In the genomic region with DNA sequence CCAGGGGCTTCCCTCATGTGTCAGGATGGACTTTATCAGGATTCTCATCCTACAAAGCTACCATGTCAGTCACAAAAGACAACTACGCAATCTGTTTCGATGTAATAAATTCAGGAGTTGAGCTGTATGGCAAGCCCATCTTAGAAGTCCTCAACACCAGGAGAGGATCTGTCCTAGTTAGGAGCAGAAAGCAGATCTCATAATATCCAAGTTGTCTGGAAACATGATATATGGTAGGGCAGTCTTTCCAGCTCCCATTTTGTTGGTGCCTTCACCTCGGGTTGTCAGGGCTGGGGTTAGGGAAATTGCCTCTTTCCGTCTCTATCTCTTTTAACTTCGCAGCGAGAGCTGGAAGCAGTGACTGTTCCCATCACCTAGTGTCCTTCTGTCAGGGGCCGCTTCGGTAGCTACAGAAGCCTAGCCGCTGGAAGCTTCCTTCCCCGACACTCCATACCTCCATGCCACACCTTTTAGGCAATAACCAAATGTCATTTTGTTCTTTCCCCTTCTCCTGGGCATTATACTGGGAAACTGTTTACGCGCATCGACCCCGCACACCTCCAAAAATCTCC, we compare ENCODE assay signal across 8 cellular contexts. TPM values are rescaled to one million over a fixed set of nuclear protein-coding genes. Genes with fewer than 3 reads are reported as not detected.
A peak's percentile ranks its signal among the peaks of the same experiment; 100 is the strongest.
DNase-seq lines count a peak whose midpoint lies in the region; ATAC-seq, FAIRE-seq and TF ChIP-seq lines count a peak whose summit lies in the region.

No MANE protein-coding gene starts in this region.

- H3K9me3 Mint-ChIP-seq in CD4-positive, alpha-beta memory T cell = peaks cover 0 to 3% (median 0%) of the 10 kb centered on the region in 8 donors
- no peaks in the 10 kb centered on the region for H3K9me3 Mint-ChIP-seq in MCF 10A (ENCODE audit: unreplicated experiment)

- CTCF ChIA-PET in CD4-positive, alpha-beta memory T cell (lab: Charles Lee; ENCODE audit: partially characterized antibody) = interaction anchor here (0.6 to 5.1 kb wide), 12 partner anchors 10 to 69 kb away, joined by 3 to 55 read pairs (median 4); no protein-coding TSS in a partner anchor
- CTCF ChIA-PET in MCF 10A (lab: Yijun Ruan, JAX) = interaction anchor here (0.6 to 6.2 kb wide), 11 partner anchors 8 to 287 kb away, joined by 3 to 54 read pairs (median 4); no protein-coding TSS in a partner anchor

- TF ChIP-seq CTCF in MCF 10A (IDR thresholded peaks at IDR 0.05; ENCODE audit: unreplicated experiment) (no peak), lower lobe of right lung (IDR thresholded peaks at IDR 0.05) (no peak), tibial artery (IDR thresholded peaks at IDR 0.05) (no peak), GM10266 (IDR thresholded peaks at IDR 0.05; ENCODE audit: control insufficient read depth, insufficient read depth, low read depth, missing control alignments) (no peak)

- TSS peak; percentile 17 for BruUV-seq in MCF 10A (replicated peaks; lab: Mats Ljungman, UMichigan)

- peaks cover 47 to 73% (median 57%) of the 10 kb centered on the region in 4 donors for H3K4me1 Mint-ChIP-seq in CD4-positive, alpha-beta memory T cell
- H3K4me1 Mint-ChIP-seq in MCF 10A (ENCODE audit: insufficient read depth, unreplicated experiment) = peaks cover 21% of the 10 kb centered on the region

- no peaks in the 10 kb centered on the region for H3K27me3 ChIP-seq in CD4-positive, alpha-beta memory T cell (ENCODE audit: insufficient read depth, low read length)
- no peaks in the 10 kb centered on the region for H3K27me3 ChIP-seq in lower lobe of right lung (ENCODE audit: low read depth)
- no peaks in the 10 kb centered on the region for H3K27me3 ChIP-seq in tibial artery
- H3K27me3 ChIP-seq in aorta (ENCODE audit: control insufficient read depth in 1 of 2, insufficient read depth in 2 of 2, low read length in 1 of 2) = no peaks in the 10 kb centered on the region

- intact Hi-C loops in CD4-positive, alpha-beta memory T cell (cut with micrococcal nuclease) = loop anchor here (1.0 to 5.0 kb wide), 7 partner anchors 8 to 1488 kb away; partner anchors contain the start of genes FRMD6 and SAV1
- intact Hi-C loops in MCF 10A (cut with micrococcal nuclease) = no loop called here
- intact Hi-C loops in lower lobe of right lung (cut with DNase I) = no loop called here
- intact Hi-C loops in tibial artery (cut with DNase I; ENCODE audit: low total_unique reads) = no loop called here
- intact Hi-C loops in aorta (cut with DNase I) = no loop called here

- peaks cover 0 to 12% of the 10 kb centered on the region in 2 donors for H3K36me3 Mint-ChIP-seq in CD4-positive, alpha-beta memory T cell
- no peaks in the 10 kb centered on the region for H3K36me3 Mint-ChIP-seq in MCF 10A (ENCODE audit: insufficient read depth, unreplicated experiment)

- DNase-seq in CD4-positive, alpha-beta memory T cell = no peak
- no peak for DNase-seq in MCF 10A (ENCODE audit: unreplicated experiment)
- no peak for DNase-seq in lower lobe of right lung
- no peak for DNase-seq in tibial artery
- no peak for DNase-seq in aorta
- DNase-seq in GM19239 (ENCODE audit: insufficient read length, low spot score) = no peak
- no peak for DNase-seq in GM10266 (ENCODE audit: extremely low spot score)

- H3K36me3 ChIP-seq in CD4-positive, alpha-beta memory T cell (ENCODE audit: insufficient read depth, low read length) = no peaks in the 10 kb centered on the region
- H3K36me3 ChIP-seq in KOPT-K1 (ENCODE audit: insufficient read depth, low read length) = no peaks in the 10 kb centered on the region
- no peaks in the 10 kb centered on the region for H3K36me3 ChIP-seq in lower lobe of right lung
- H3K36me3 ChIP-seq in tibial artery = no peaks in the 10 kb centered on the region
- H3K36me3 ChIP-seq in aorta (ENCODE audit: control insufficient read depth in 1 of 2, insufficient read depth in 2 of 2, low read length in 1 of 2) = peaks cover 0 to 1% of the 10 kb centered on the region in 2 donors

- H3K27ac ChIP-seq in CD4-positive, alpha-beta memory T cell (ENCODE audit: low read depth, low read length) = peak overlapping the region; percentile 60
- H3K27ac ChIP-seq in KOPT-K1 (ENCODE audit: low read depth, low read length, poor library complexity, severe bottlenecking) (peak overlapping the region; percentile 34), lower lobe of right lung (peak overlapping the region; percentile 86), tibial artery (peak overlapping the region; percentile 86 to 88), aorta (ENCODE audit: low read depth in 1 of 2, low read length in 2 of 2) (no peak overlapping the region)

- no peaks in the 10 kb centered on the region for H3K9me3 ChIP-seq in CD4-positive, alpha-beta memory T cell (ENCODE audit: control insufficient read depth in 1 of 2, low read length in 2 of 2)
- H3K9me3 ChIP-seq in KOPT-K1 (ENCODE audit: insufficient read depth, low read length, poor library complexity, severe bottlenecking) = no peaks in the 10 kb centered on the region
- no peaks in the 10 kb centered on the region for H3K9me3 ChIP-seq in lower lobe of right lung
- no peaks in the 10 kb centered on the region for H3K9me3 ChIP-seq in tibial artery
- no peaks in the 10 kb centered on the region for H3K9me3 ChIP-seq in aorta (ENCODE audit: control insufficient read depth, low read length)

- H3K4me3 ChIP-seq in CD4-positive, alpha-beta memory T cell (ENCODE audit: low read length in 2 of 2) = peak overlapping the region; percentile 77 to 78
- H3K4me3 ChIP-seq in lower lobe of right lung (peak overlapping the region; percentile 75), tibial artery (peak overlapping the region; percentile 87 to 92), aorta (ENCODE audit: low read length in 2 of 2) (peak overlapping the region in 1 of 2 donors; percentile 76)

- H3K27ac Mint-ChIP-seq in CD4-positive, alpha-beta memory T cell = peak overlapping the region; percentile 71 to 96 (median 88)
- H3K27ac Mint-ChIP-seq in MCF 10A (ENCODE audit: low read depth, unreplicated experiment) = no peak overlapping the region

- 29 to 33% methylated on average over 14 of the region's 14 CpGs for WGBS in aorta, 2 donors

- peaks cover 58% of the 10 kb centered on the region for H3K4me1 ChIP-seq in CD4-positive, alpha-beta memory T cell (ENCODE audit: insufficient read depth, low read length)
- H3K4me1 ChIP-seq in lower lobe of right lung (peaks cover 28% of the 10 kb centered on the region), tibial artery (peaks cover 4 to 18% (median 15%) of the 10 kb centered on the region in 4 donors), aorta (ENCODE audit: control insufficient read depth in 1 of 2, insufficient read depth in 2 of 2, low read length in 2 of 2) (peaks cover 0 to under 1% of the 10 kb centered on the region in 2 donors)

- no peak for FAIRE-seq in GM19239 (lab: Jason Lieb, UNC)

- ATAC-seq in lower lobe of right lung (no peak), aorta (ENCODE audit: low FRiP score) (no peak)

- POLR2A ChIA-PET in CD4-positive, alpha-beta memory T cell (lab: Charles Lee; ENCODE audit: partially characterized antibody) = interaction anchor here (0.6 to 4.4 kb wide), 11 partner anchors 9 to 466 kb away, joined by 3 to 53 read pairs (median 12); no protein-coding TSS in a partner anchor
- POLR2A ChIA-PET in MCF 10A (lab: Yijun Ruan, JAX) = interaction anchor here (0.6 to 2.4 kb wide), 13 partner anchors 8 to 410 kb away, joined by 3 to 8 read pairs (median 4); partner anchors contain the start of genes PYGL, SAV1 and TMX1

- H3K27me3 Mint-ChIP-seq in CD4-positive, alpha-beta memory T cell = no peaks in the 10 kb centered on the region
- no peaks in the 10 kb centered on the region for H3K27me3 Mint-ChIP-seq in MCF 10A (ENCODE audit: insufficient read depth, unreplicated experiment)

- H3K4me3 Mint-ChIP-seq in CD4-positive, alpha-beta memory T cell = peak overlapping the region; percentile 89 to 100 (median 94)
- peak overlapping the region; percentile 75 for H3K4me3 Mint-ChIP-seq in MCF 10A (ENCODE audit: unreplicated experiment)

RNA-seq across cellular contexts. Expression of gene NIN, which starts 1.4 kb away (rescaled TPM):
- total RNA-seq in CD4-positive, alpha-beta memory T cell = 100 to 1,000 TPM in 1 of 2 experiments, 10 to 100 TPM in 1; 99.7 to 102 TPM
- 10 to 100 TPM in 1 of 2 donors, 1 to 10 TPM in 1; 8.5 to 50.1 TPM for polyA plus RNA-seq in CD4-positive, alpha-beta memory T cell
- total RNA-seq in MCF 10A (2022) = 29.2 and 33.0 TPM in 2 replicates
- total RNA-seq in lower lobe of right lung = 45.9 TPM
- 10 to 100 TPM; 54.3 to 57.7 TPM for total RNA-seq in aorta
- 1 to 10 TPM; 7.7 to 8.1 TPM for polyA plus RNA-seq in aorta

RNA-seq across cellular contexts. Expression of gene ABHD12B, which starts 42.3 kb away (rescaled TPM):
- total RNA-seq in CD4-positive, alpha-beta memory T cell = not detected
- polyA plus RNA-seq in CD4-positive, alpha-beta memory T cell = not detected
- total RNA-seq in MCF 10A (2022) = not detected in 2 replicates
- total RNA-seq in lower lobe of right lung = not detected
- total RNA-seq in aorta = not detected
- polyA plus RNA-seq in aorta = under 1 TPM in 1 of 2 donors, not detected in 1; 0.13 TPM

Comparison
In these comparisons a context has a peak if more than half of its experiments do, and no peak if none do; other contexts are left out.
1. H3K27ac ChIP-seq: peak in CD4-positive, alpha-beta memory T cell (single experiment), KOPT-K1 (single experiment), lower lobe of right lung (single experiment) and tibial artery (2 of 2); none in aorta (0 of 2).